24 cellular contexts compared by ENCODE assay signal in genomic region chr14:105836730-105837129, GRCh38.
A peak's percentile ranks its signal among the peaks of the same experiment; 100 is the strongest.
DNase-seq lines count a peak whose midpoint lies in the region; ATAC-seq, FAIRE-seq and TF ChIP-seq lines count a peak whose summit lies in the region.
"Had no signal": no experiment of that assay in that cellular context is flagged by ENCODE, and none has a peak within 500 bp of the region (broad histone marks: within the 10 kb centered on the region; RNA-seq: fewer than 3 reads in every experiment).

No MANE protein-coding gene starts in this region.

- no peaks in the 10 kb centered on the region for H3K36me3 Mint-ChIP-seq in activated CD8-positive, alpha-beta T cell treated with anti-CD3 and anti-CD28 coated beads, Interleukin-2, amount 10 ng/mL, durations not matched to agents 7 days and 5 days (ENCODE audit: low read depth)
- no peaks in the 10 kb centered on the region for H3K36me3 Mint-ChIP-seq in activated CD8-positive, alpha-beta T cell treated with anti-CD3 and anti-CD28 coated beads for 36 hours (ENCODE audit: low read depth)
- H3K36me3 Mint-ChIP-seq in stimulated activated naive B cell treated with anti-CD40 and anti-IgM and Interleukin-4, amounts not matched to agents 10 μg/mL and 1 μg/mL and 100 μg/mL, for 72 hours = peaks cover 27 to 32% of the 10 kb centered on the region in 2 donors
- H3K36me3 Mint-ChIP-seq: CD14-positive monocyte; CD8-positive, alpha-beta memory T cell had no signal

- BruUV-seq in OCI-LY7 (replicated peaks; lab: Mats Ljungman, UMichigan) = TSS peak; percentile 40
- TSS peak; percentile 44 for BruUV-seq in GM12878 (replicated peaks; lab: Mats Ljungman, UMichigan)

- no peak overlapping the region for H3K4me3 Mint-ChIP-seq in activated CD8-positive, alpha-beta T cell treated with anti-CD3 and anti-CD28 coated beads, Interleukin-2, amount 10 ng/mL, durations not matched to agents 7 days and 5 days
- H3K4me3 Mint-ChIP-seq in activated CD8-positive, alpha-beta T cell treated with anti-CD3 and anti-CD28 coated beads for 36 hours = no peak overlapping the region
- H3K4me3 Mint-ChIP-seq in stimulated activated naive B cell treated with anti-CD40 and anti-IgM and Interleukin-4, amounts not matched to agents 10 μg/mL and 1 μg/mL and 100 μg/mL, for 72 hours = peak overlapping the region in 1 of 2 donors; percentile 17
- H3K4me3 Mint-ChIP-seq: CD14-positive monocyte; CD4-positive, alpha-beta T cell; CD8-positive, alpha-beta memory T cell had no signal

- H3K4me1 Mint-ChIP-seq in activated CD8-positive, alpha-beta T cell treated with anti-CD3 and anti-CD28 coated beads, Interleukin-2, amount 10 ng/mL, durations not matched to agents 7 days and 5 days (ENCODE audit: low read depth) = no peaks in the 10 kb centered on the region
- no peaks in the 10 kb centered on the region for H3K4me1 Mint-ChIP-seq in activated CD8-positive, alpha-beta T cell treated with anti-CD3 and anti-CD28 coated beads for 36 hours (ENCODE audit: low read depth)
- H3K4me1 Mint-ChIP-seq in stimulated activated naive B cell treated with anti-CD40 and anti-IgM and Interleukin-4, amounts not matched to agents 10 μg/mL and 1 μg/mL and 100 μg/mL, for 72 hours = peaks cover 30 to 52% of the 10 kb centered on the region in 2 donors
- H3K4me1 Mint-ChIP-seq: CD14-positive monocyte; CD8-positive, alpha-beta memory T cell had no signal

- no CpG with 5 or more reads among the region's 10 CpGs for whole genome bisulfite sequencing in GM12878 (ENCODE audit: insufficient coverage, insufficient replicate concordance, low lambda C conversion rate, missing lambda C conversion rate)

- no peak for FAIRE-seq in GM12878 (lab: Jason Lieb, UNC)
- FAIRE-seq: A204.1, D721Med, GM18507, H54 had no signal

- H3K79me2 ChIP-seq in OCI-LY7 (ENCODE audit: insufficient read depth, low read depth, low read length) = no peaks in the 10 kb centered on the region
- H3K79me2 ChIP-seq in GM12878 (ENCODE audit: control insufficient read depth, insufficient read depth, low read length) = no peaks in the 10 kb centered on the region

- POLR2A ChIA-PET in activated CD8-positive, alpha-beta T cell treated with anti-CD3 and anti-CD28 coated beads, Interleukin-2, amount 10 ng/mL, durations not matched to agents 7 days and 5 days (lab: Charles Lee) = no interaction called here
- POLR2A ChIA-PET in activated CD8-positive, alpha-beta T cell treated with anti-CD3 and anti-CD28 coated beads for 36 hours (lab: Charles Lee) = no interaction called here
- POLR2A ChIA-PET in OCI-LY7 (lab: Charles Lee) = no interaction called here
- POLR2A ChIA-PET in GM12878 (lab: Charles Lee) = no interaction called here

- H2AFZ ChIP-seq in OCI-LY7 (ENCODE audit: low read length) = no peak overlapping the region
- no peak overlapping the region for H2AFZ ChIP-seq in GM12878 (ENCODE audit: control insufficient read depth, low read depth, low read length)

- intact Hi-C loops in activated CD8-positive, alpha-beta T cell treated with anti-CD3 and anti-CD28 coated beads for 36 hours (cut with micrococcal nuclease) = no loop called here
- intact Hi-C loops in OCI-LY7 (cut with micrococcal nuclease; ENCODE audit: unreplicated experiment) (no loop called here), GM12878 (cut with micrococcal nuclease; ENCODE audit: unreplicated experiment) (loop anchor here (5.0 kb wide), 1 partner anchor 536 kb away; no protein-coding TSS in a partner anchor)

- no peaks in the 10 kb centered on the region for H3K9me2 ChIP-seq in OCI-LY7 (ENCODE audit: insufficient read depth, low read length)

- H3K9me3 Mint-ChIP-seq in activated CD8-positive, alpha-beta T cell treated with anti-CD3 and anti-CD28 coated beads, Interleukin-2, amount 10 ng/mL, durations not matched to agents 7 days and 5 days (ENCODE audit: insufficient read depth) = no peaks in the 10 kb centered on the region
- H3K9me3 Mint-ChIP-seq in activated CD8-positive, alpha-beta T cell treated with anti-CD3 and anti-CD28 coated beads for 36 hours = no peaks in the 10 kb centered on the region
- H3K9me3 Mint-ChIP-seq in stimulated activated naive B cell treated with anti-CD40 and anti-IgM and Interleukin-4, amounts not matched to agents 10 μg/mL and 1 μg/mL and 100 μg/mL, for 72 hours = no peaks in the 10 kb centered on the region
- H3K9me3 Mint-ChIP-seq: CD4-positive, alpha-beta T cell; CD8-positive, alpha-beta memory T cell had no signal

- no peak overlapping the region for H3K4me2 ChIP-seq in OCI-LY7 (ENCODE audit: low read length)
- H3K4me2 ChIP-seq in GM12878 (ENCODE audit: control insufficient read depth, insufficient read depth) = no peak overlapping the region
- H3K4me2 ChIP-seq: BLaER1 treated with 17β-estradiol and CSF1 and Interleukin-3, amounts not matched to agents 10 nM and 100 nM had no signal

- H3K27me3 Mint-ChIP-seq in activated CD8-positive, alpha-beta T cell treated with anti-CD3 and anti-CD28 coated beads, Interleukin-2, amount 10 ng/mL, durations not matched to agents 7 days and 5 days (ENCODE audit: low read depth) = no peaks in the 10 kb centered on the region
- H3K27me3 Mint-ChIP-seq in activated CD8-positive, alpha-beta T cell treated with anti-CD3 and anti-CD28 coated beads for 36 hours = no peaks in the 10 kb centered on the region
- H3K27me3 Mint-ChIP-seq in stimulated activated naive B cell treated with anti-CD40 and anti-IgM and Interleukin-4, amounts not matched to agents 10 μg/mL and 1 μg/mL and 100 μg/mL, for 72 hours = no peaks in the 10 kb centered on the region

- DNase-seq in activated CD8-positive, alpha-beta T cell treated with anti-CD3 and anti-CD28 coated beads, Interleukin-2, amount 10 ng/mL, durations not matched to agents 7 days and 5 days = peak; percentile 13
- no peak for DNase-seq in activated CD8-positive, alpha-beta T cell treated with anti-CD3 and anti-CD28 coated beads for 36 hours
- DNase-seq in OCI-LY7 (ENCODE audit: low spot score) (no peak), GM12878 (ENCODE audit: low read depth, low spot score) (no peak), SHP77 (lab: John Stamatoyannopoulos, UW) (no peak), HAP-1 (ENCODE audit: low spot score in 2 of 2) (no peak)
- no peak for DNase-seq in stimulated activated naive B cell treated with anti-CD40 and anti-IgM and Interleukin-4, amounts not matched to agents 10 μg/mL and 1 μg/mL and 100 μg/mL, for 72 hours
- DNase-seq: BE2C; CD4-positive, alpha-beta T cell; CD8-positive, alpha-beta memory T cell; DMS 273 treated with DMSO at 0.1 percent for 48 hours; DMS79; EL; GDM1; GOT3; HCEC 1CT had no signal

- H4K20me1 ChIP-seq in OCI-LY7 (ENCODE audit: insufficient read depth, low read length) (no peaks in the 10 kb centered on the region), GM12878 (ENCODE audit: control insufficient read depth, insufficient read depth) (no peaks in the 10 kb centered on the region)

- no peak for TF ChIP-seq EP300 in GM12878 (IDR thresholded peaks at IDR 0.05; ENCODE audit: borderline replicate concordance in 1 of 2, control insufficient read depth in 1 of 2, low read depth in 2 of 2, low read length in 2 of 2)

- peaks cover 4% of the 10 kb centered on the region; the same call in 1 of the 2 replicates for H3K9me3 ChIP-seq in OCI-LY7 (ENCODE audit: low read length)
- no peaks in the 10 kb centered on the region for H3K9me3 ChIP-seq in GM12878 (replicated peaks; ENCODE audit: control insufficient read depth, insufficient read depth, low read length)
- no peaks in the 10 kb centered on the region for H3K9me3 ChIP-seq in HAP-1
- H3K9me3 ChIP-seq: BE2C had no signal

- no peak for ATAC-seq in activated CD8-positive, alpha-beta T cell treated with anti-CD3 and anti-CD28 coated beads, Interleukin-2, amount 10 ng/mL, durations not matched to agents 7 days and 5 days
- ATAC-seq in activated CD8-positive, alpha-beta T cell treated with anti-CD3 and anti-CD28 coated beads for 36 hours = no peak
- ATAC-seq in GM12878 (no peak; the same call in 2 of the 3 replicates), HG02884 (IDR thresholded peaks at IDR 0.05; ENCODE audit: unreplicated experiment) (no peak)
- no peak for ATAC-seq in stimulated activated naive B cell treated with anti-CD40 and anti-IgM and Interleukin-4, amounts not matched to agents 10 μg/mL and 1 μg/mL and 100 μg/mL, for 72 hours (replicated peaks)

- no peak for TF ChIP-seq RAD21 in GM12878 (IDR thresholded peaks at IDR 0.05; ENCODE audit: insufficient read depth, low read depth, low read length)

- peaks cover 14% of the 10 kb centered on the region for H3K36me3 ChIP-seq in OCI-LY7 (ENCODE audit: insufficient read depth, low read length)
- H3K36me3 ChIP-seq in GM12878 (ENCODE audit: control insufficient read depth in 2 of 2, insufficient read depth in 2 of 2, low read length in 1 of 2) = peaks cover 0 to 11% of the 10 kb centered on the region in 2 experiments; a peak in 2 of 4 replicates
- H3K36me3 ChIP-seq in HAP-1 (replicated peaks) = no peaks in the 10 kb centered on the region
- H3K36me3 ChIP-seq: BE2C had no signal

- CTCF ChIA-PET in activated CD8-positive, alpha-beta T cell treated with anti-CD3 and anti-CD28 coated beads, Interleukin-2, amount 10 ng/mL, durations not matched to agents 7 days and 5 days (lab: Charles Lee) = no interaction called here
- CTCF ChIA-PET in activated CD8-positive, alpha-beta T cell treated with anti-CD3 and anti-CD28 coated beads for 36 hours (lab: Charles Lee) = interaction anchor here (0.6 kb wide), 1 partner anchor 579 kb away, joined by 3 read pairs; no protein-coding TSS in a partner anchor
- CTCF ChIA-PET in OCI-LY7 (lab: Charles Lee; ENCODE audit: unreplicated experiment) (no interaction called here), GM12878 (lab: Yijun Ruan, JAX) (interaction anchor here (1.6 kb wide), 2 partner anchors 18 to 441 kb away, joined by 4 to 5 read pairs; no protein-coding TSS in a partner anchor)

- SMC1A ChIA-PET in GM12878 (lab: Charles Lee; ENCODE audit: uncharacterized antibody, unreplicated experiment) = no interaction called here

- H3K9ac ChIP-seq in GM12878 (ENCODE audit: control insufficient read depth, insufficient read depth, low read length) = no peak overlapping the region
- H3K9ac ChIP-seq: BLaER1 treated with 17β-estradiol and CSF1 and Interleukin-3, amounts not matched to agents 10 nM and 100 nM had no signal

- no peaks in the 10 kb centered on the region for H3K27me3 ChIP-seq in GM12878 (replicated peaks in 1 of 2; ENCODE audit: control insufficient read depth in 2 of 2, insufficient read depth in 2 of 2, low read length in 1 of 2)
- H3K27me3 ChIP-seq in HAP-1 (ENCODE audit: low read depth) = peaks cover 5% of the 10 kb centered on the region; the same call in 1 of the 2 replicates
- H3K27me3 ChIP-seq: BE2C; BLaER1 treated with 17β-estradiol and CSF1 and Interleukin-3, amounts not matched to agents 10 nM and 100 nM had no signal

- no peak for TF ChIP-seq POLR2A in GM12878 (IDR thresholded peaks at IDR 0.05; ENCODE audit: low read depth, low read length)

- no peak overlapping the region for H3K4me3 ChIP-seq in OCI-LY7 (ENCODE audit: low read depth, low read length, poor library complexity, severe bottlenecking)
- no peak overlapping the region for H3K4me3 ChIP-seq in GM12878
- H3K4me3 ChIP-seq in HAP-1 = no peak overlapping the region
- H3K4me3 ChIP-seq: BLaER1 treated with 17β-estradiol and CSF1 and Interleukin-3, amounts not matched to agents 10 nM and 100 nM had no signal

- RAD21 ChIA-PET in GM12878 (lab: Charles Lee; ENCODE audit: unreplicated experiment) = interaction anchor here (0.6 kb wide), 1 partner anchor 18 kb away, joined by 3 read pairs; no protein-coding TSS in a partner anchor

- H3K27ac ChIP-seq in OCI-LY7 (ENCODE audit: low read depth, low read length, poor library complexity, severe bottlenecking) (no peak overlapping the region), GM12878 (ENCODE audit: control insufficient read depth, insufficient read depth) (no peak overlapping the region)
- H3K27ac ChIP-seq: 22Rv1; BLaER1 treated with 17β-estradiol and CSF1 and Interleukin-3, amounts not matched to agents 10 nM and 100 nM had no signal

- no peak overlapping the region for H3K27ac Mint-ChIP-seq in activated CD8-positive, alpha-beta T cell treated with anti-CD3 and anti-CD28 coated beads, Interleukin-2, amount 10 ng/mL, durations not matched to agents 7 days and 5 days
- no peak overlapping the region for H3K27ac Mint-ChIP-seq in activated CD8-positive, alpha-beta T cell treated with anti-CD3 and anti-CD28 coated beads for 36 hours
- peak overlapping the region; percentile 85 for H3K27ac Mint-ChIP-seq in stimulated activated naive B cell treated with anti-CD40 and anti-IgM and Interleukin-4, amounts not matched to agents 10 μg/mL and 1 μg/mL and 100 μg/mL, for 72 hours
- H3K27ac Mint-ChIP-seq: CD14-positive monocyte; CD4-positive, alpha-beta T cell; CD8-positive, alpha-beta memory T cell had no signal

- in situ Hi-C loops in GM12878 (cut with MboI) = no loop called here
- in situ Hi-C loops in HAP-1 (cut with MboI; ENCODE audit: low sequenced_read_pairs) = no loop called here

- H3K4me1 ChIP-seq in OCI-LY7 (ENCODE audit: insufficient read depth, low read length, poor library complexity, severe bottlenecking) (peaks cover 6% of the 10 kb centered on the region), GM12878 (ENCODE audit: control insufficient read depth, insufficient read depth, low read length) (no peaks in the 10 kb centered on the region), HAP-1 (no peaks in the 10 kb centered on the region)
- H3K4me1 ChIP-seq: BE2C had no signal

- TF ChIP-seq CTCF in activated CD8-positive, alpha-beta T cell treated with anti-CD3 and anti-CD28 coated beads for 36 hours (IDR thresholded peaks at IDR 0.05) = no peak
- no peak for TF ChIP-seq CTCF in OCI-LY7 (conservative IDR thresholded peaks at IDR 0.05; ENCODE audit: low read length)
- no peak for TF ChIP-seq CTCF in GM12878 (IDR thresholded peaks at IDR 0.05 in 2 of 3, conservative IDR thresholded peaks at IDR 0.05 in 1 of 3; ENCODE audit: control insufficient read depth in 2 of 3, extremely low read depth in 1 of 3, insufficient read depth in 1 of 3, low read depth in 3 of 3, low read length in 3 of 3)

Comparison
In these comparisons a context has a peak if more than half of its experiments do, and no peak if none do; other contexts are left out.
1. CTCF ChIA-PET loops: an anchor here in activated CD8-positive, alpha-beta T cell treated with anti-CD3 and anti-CD28 coated beads for 36 hours (0.6 kb wide) and GM12878 (1.6 kb wide); none called in activated CD8-positive, alpha-beta T cell treated with anti-CD3 and anti-CD28 coated beads, Interleukin-2, amount 10 ng/mL, durations not matched to agents 7 days and 5 days and OCI-LY7.